In genomic region chr15:25438601-25439455, GRCh38 we compare ENCODE assay signal across 8 cellular contexts. TPM values are rescaled to one million over a fixed set of nuclear protein-coding genes. Genes with fewer than 3 reads are reported as not detected.
DNase-seq lines count a peak whose midpoint lies in the region; ATAC-seq lines count a peak whose summit lies in the region.

TSS of gene UBE3A (minus strand) at chr15:25439024. CDS start at chr15:25409107, 29,917 bp downstream.

- H4K5ac ChIP-seq in mesendoderm (ENCODE audit: low read length) = peak within 1 kb of the TSS; percentile 99

- peak; percentile 94 for DNase-seq in Caki2 (ENCODE audit: low read depth)
- peak; percentile 89 for DNase-seq in HT1080 (ENCODE audit: low read depth)
- DNase-seq in NOMO-1 treated with dmso at 0.1 percent for 144 hours (lab: John Stamatoyannopoulos, UW; ENCODE audit: unreplicated experiment) = peak; percentile 88
- peak; percentile 49 for DNase-seq in activated CD8-positive, alpha-beta memory T cell treated with anti-CD3 and anti-CD28 coated beads, Interleukin-2, amount 50 U/mL, for 1 hour (ENCODE audit: extremely low read depth)
- peak; percentile 96 for DNase-seq in mesendoderm
- DNase-seq in stimulated activated CD8-positive, alpha-beta memory T cell treated with anti-CD3 and anti-CD28 coated beads, Interleukin-12 subunit alpha, Interleukin-12 subunit beta, amount 100 ng/mL, for 4 hours (ENCODE audit: low read depth) = peak; percentile 83

- H3K4me1 ChIP-seq in endocrine pancreas (ENCODE audit: control insufficient read depth, insufficient read depth, low read length) (peaks cover 19% of the 10 kb centered on the region), mesendoderm (ENCODE audit: control insufficient read depth, low read depth, low read length) (peaks cover 1% of the 10 kb centered on the region)

- peaks cover 44% of the 10 kb centered on the region for H3K79me2 ChIP-seq in mesendoderm (ENCODE audit: control insufficient read depth, insufficient read depth, low read length)

- in situ Hi-C loops in Caki2 (cut with HindIII; ENCODE audit: low pct_unique_long_range_greater_than_20kb, low sequenced_read_pairs) = no loop called here

- no peaks in the 10 kb centered on the region for H3K9me3 ChIP-seq in endocrine pancreas (ENCODE audit: control insufficient read depth, low read length)

- no peak within 1 kb of the TSS for H2BK15ac ChIP-seq in mesendoderm (replicated peaks; ENCODE audit: low read depth)

- peak within 1 kb of the TSS; percentile 74 for H3K4me2 ChIP-seq in mesendoderm (ENCODE audit: low read length)

- peak within 1 kb of the TSS; percentile 99 for H3K18ac ChIP-seq in mesendoderm (ENCODE audit: low read length)

- peak within 1 kb of the TSS; percentile 97 for H3K56ac ChIP-seq in mesendoderm (ENCODE audit: low read length)

- H2AK5ac ChIP-seq in mesendoderm (ENCODE audit: low read length) = peak within 1 kb of the TSS; percentile 55

- H3K4me3 ChIP-seq in endocrine pancreas (ENCODE audit: control insufficient read depth, insufficient read depth, low read length) (peak within 1 kb of the TSS; percentile 93), mesendoderm (ENCODE audit: low read length) (peak within 1 kb of the TSS; percentile 75)

- peak within 1 kb of the TSS; percentile 97 for H4K8ac ChIP-seq in mesendoderm (ENCODE audit: low read depth, low read length)

- peak within 1 kb of the TSS; percentile 95 for H3K4ac ChIP-seq in mesendoderm (ENCODE audit: low read depth, low read length)

- H3K36me3 ChIP-seq in endocrine pancreas (ENCODE audit: control insufficient read depth, insufficient read depth, low read length) (no peaks in the 10 kb centered on the region), mesendoderm (ENCODE audit: control insufficient read depth, insufficient read depth, low read length) (no peaks in the 10 kb centered on the region)

- ATAC-seq in GM21367 (IDR thresholded peaks at IDR 0.05; ENCODE audit: unreplicated experiment) = peak; percentile 86

- no CpG with 5 or more reads among the region's 99 CpGs for WGBS in mesendoderm (ENCODE audit: extremely low coverage, insufficient coverage, low lambda C conversion rate)

- H3K9ac ChIP-seq in endocrine pancreas (ENCODE audit: control insufficient read depth, insufficient read depth, low read length) = peak within 1 kb of the TSS; percentile 85
- peak within 1 kb of the TSS; percentile 90 for H3K9ac ChIP-seq in mesendoderm (ENCODE audit: low read length)

- H3K27me3 ChIP-seq in endocrine pancreas (ENCODE audit: control insufficient read depth, insufficient read depth, low read length) = no peaks in the 10 kb centered on the region
- H3K27me3 ChIP-seq in mesendoderm (ENCODE audit: insufficient read depth, low read length, poor library complexity) = no peaks in the 10 kb centered on the region

- H2BK120ac ChIP-seq in mesendoderm (ENCODE audit: low read depth, low read length) = peak within 1 kb of the TSS; percentile 82

- peak within 1 kb of the TSS; percentile 18 for H3K23ac ChIP-seq in mesendoderm (ENCODE audit: low read length)

- peak within 1 kb of the TSS; percentile 99 for H3K27ac ChIP-seq in mesendoderm (ENCODE audit: low read depth, low read length)

- H3K79me1 ChIP-seq in mesendoderm (ENCODE audit: low read length) = no peaks in the 10 kb centered on the region

- H2BK5ac ChIP-seq in mesendoderm (ENCODE audit: low read length) = peak within 1 kb of the TSS; percentile 71

RNA-seq across cellular contexts. Expression of gene UBE3A, which starts in this region (rescaled TPM):
- 34.0 and 42.2 TPM in 2 replicates for total RNA-seq in Caki2 (2014; rRNA removed; shearing (Covaris generic); ENCODE audit: low replicate concordance)
- 64.7 and 69.5 TPM in 2 replicates for total RNA-seq in HT1080 (2014; rRNA removed; shearing (Covaris generic))
- 51.9 and 69.1 TPM in 2 replicates for polyA plus RNA-seq in HT1080 (2015; cell fraction: cytosol; rRNA removed)
- 78.3 and 81.3 TPM in 2 replicates for polyA plus RNA-seq in HT1080 (2015; cell fraction: nucleus; rRNA removed)
- 70.3 TPM for polyA plus RNA-seq in mesendoderm (2013, experiment 1 of 2)
- 73.8 TPM for polyA plus RNA-seq in mesendoderm (2013, experiment 2 of 2)

Comparison
In these comparisons a context has a peak if more than half of its experiments do, and no peak if none do; other contexts are left out.
1. Peak in every context shown above with its lines: DNase-seq, ATAC-seq, H3K4me3 ChIP-seq and H3K27ac ChIP-seq.